In the genomic region with DNA sequence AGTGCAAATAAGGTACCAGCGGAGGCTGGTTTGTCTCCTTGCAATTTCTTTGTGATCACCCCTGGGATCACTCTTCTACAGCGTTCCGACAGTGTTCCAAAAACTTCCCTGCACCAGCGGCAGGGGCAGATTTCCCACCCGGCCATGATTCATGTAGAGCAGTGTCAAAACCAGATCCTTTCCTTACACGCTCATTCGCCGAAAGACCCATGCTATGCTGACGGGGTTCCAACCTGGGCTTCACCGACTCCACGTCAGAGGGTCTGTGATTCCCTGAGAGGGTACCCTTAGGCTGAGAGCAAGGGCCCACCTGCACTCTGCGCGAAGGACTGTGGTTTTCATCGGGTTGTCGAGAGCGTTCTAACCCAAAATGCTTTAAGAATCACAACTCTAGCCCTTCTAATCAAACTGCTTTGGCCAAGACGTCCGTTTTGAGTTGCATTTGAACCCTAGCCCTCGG, we compare ENCODE assay signal across 1 cellular context.
TF ChIP-seq lines count a peak whose summit lies in the region.

No MANE protein-coding gene starts in this region.

TF ChIP-seq in HepG2, 621 proteins besides CTCF, POLR2A, EP300 and RAD21 (continued from another document and continues in another):
- TF ChIP-seq, protein P1, sequence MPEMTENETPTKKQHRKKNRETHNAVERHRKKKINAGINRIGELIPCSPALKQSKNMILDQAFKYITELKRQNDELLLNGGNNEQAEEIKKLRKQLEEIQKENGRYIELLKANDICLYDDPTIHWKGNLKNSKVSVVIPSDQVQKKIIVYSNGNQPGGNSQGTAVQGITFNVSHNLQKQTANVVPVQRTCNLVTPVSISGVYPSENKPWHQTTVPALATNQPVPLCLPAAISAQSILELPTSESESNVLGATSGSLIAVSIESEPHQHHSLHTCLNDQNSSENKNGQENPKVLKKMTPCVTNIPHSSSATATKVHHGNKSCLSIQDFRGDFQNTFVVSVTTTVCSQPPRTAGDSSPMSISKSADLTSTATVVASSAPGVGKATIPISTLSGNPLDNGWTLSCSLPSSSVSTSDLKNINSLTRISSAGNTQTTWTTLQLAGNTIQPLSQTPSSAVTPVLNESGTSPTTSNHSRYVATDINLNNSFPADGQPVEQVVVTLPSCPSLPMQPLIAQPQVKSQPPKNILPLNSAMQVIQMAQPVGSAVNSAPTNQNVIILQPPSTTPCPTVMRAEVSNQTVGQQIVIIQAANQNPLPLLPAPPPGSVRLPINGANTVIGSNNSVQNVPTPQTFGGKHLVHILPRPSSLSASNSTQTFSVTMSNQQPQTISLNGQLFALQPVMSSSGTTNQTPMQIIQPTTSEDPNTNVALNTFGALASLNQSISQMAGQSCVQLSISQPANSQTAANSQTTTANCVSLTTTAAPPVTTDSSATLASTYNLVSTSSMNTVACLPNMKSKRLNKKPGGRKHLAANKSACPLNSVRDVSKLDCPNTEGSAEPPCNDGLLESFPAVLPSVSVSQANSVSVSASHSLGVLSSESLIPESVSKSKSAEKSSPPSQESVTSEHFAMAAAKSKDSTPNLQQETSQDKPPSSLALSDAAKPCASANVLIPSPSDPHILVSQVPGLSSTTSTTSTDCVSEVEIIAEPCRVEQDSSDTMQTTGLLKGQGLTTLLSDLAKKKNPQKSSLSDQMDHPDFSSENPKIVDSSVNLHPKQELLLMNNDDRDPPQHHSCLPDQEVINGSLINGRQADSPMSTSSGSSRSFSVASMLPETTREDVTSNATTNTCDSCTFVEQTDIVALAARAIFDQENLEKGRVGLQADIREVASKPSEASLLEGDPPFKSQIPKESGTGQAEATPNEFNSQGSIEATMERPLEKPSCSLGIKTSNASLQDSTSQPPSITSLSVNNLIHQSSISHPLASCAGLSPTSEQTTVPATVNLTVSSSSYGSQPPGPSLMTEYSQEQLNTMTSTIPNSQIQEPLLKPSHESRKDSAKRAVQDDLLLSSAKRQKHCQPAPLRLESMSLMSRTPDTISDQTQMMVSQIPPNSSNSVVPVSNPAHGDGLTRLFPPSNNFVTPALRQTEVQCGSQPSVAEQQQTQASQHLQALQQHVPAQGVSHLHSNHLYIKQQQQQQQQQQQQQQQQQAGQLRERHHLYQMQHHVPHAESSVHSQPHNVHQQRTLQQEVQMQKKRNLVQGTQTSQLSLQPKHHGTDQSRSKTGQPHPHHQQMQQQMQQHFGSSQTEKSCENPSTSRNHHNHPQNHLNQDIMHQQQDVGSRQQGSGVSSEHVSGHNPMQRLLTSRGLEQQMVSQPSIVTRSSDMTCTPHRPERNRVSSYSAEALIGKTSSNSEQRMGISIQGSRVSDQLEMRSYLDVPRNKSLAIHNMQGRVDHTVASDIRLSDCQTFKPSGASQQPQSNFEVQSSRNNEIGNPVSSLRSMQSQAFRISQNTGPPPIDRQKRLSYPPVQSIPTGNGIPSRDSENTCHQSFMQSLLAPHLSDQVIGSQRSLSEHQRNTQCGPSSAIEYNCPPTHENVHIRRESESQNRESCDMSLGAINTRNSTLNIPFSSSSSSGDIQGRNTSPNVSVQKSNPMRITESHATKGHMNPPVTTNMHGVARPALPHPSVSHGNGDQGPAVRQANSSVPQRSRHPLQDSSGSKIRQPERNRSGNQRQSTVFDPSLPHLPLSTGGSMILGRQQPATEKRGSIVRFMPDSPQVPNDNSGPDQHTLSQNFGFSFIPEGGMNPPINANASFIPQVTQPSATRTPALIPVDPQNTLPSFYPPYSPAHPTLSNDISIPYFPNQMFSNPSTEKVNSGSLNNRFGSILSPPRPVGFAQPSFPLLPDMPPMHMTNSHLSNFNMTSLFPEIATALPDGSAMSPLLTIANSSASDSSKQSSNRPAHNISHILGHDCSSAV (CRISPR knock-in tag; IDR thresholded peaks at IDR 0.05; ENCODE audit: borderline replicate concordance), result no peak
- TF ChIP-seq GATAD1 (CRISPR knock-in tag; IDR thresholded peaks at IDR 0.05) (no peak), FLYWCH1 (CRISPR knock-in tag; IDR thresholded peaks at IDR 0.05) (no peak), SMARCE1 (IDR thresholded peaks at IDR 0.05; ENCODE audit: borderline replicate concordance) (no peak), ZNF598 (CRISPR knock-in tag; IDR thresholded peaks at IDR 0.05; ENCODE audit: borderline replicate concordance) (no peak; the same call in 1 of the 2 replicates), MEIS1 (CRISPR knock-in tag; IDR thresholded peaks at IDR 0.05; ENCODE audit: borderline replicate concordance) (no peak), HNRNPK (IDR thresholded peaks at IDR 0.05; ENCODE audit: low read depth, low read length, poor library complexity, severe bottlenecking) (no peak), LCORL (IDR thresholded peaks at IDR 0.05) (no peak), LCORL (CRISPR knock-in tag; IDR thresholded peaks at IDR 0.05) (no peak; the same call in 1 of the 2 replicates), ZBTB38 (CRISPR knock-in tag; IDR thresholded peaks at IDR 0.05) (peak; percentile 74; the same call in 1 of the 2 replicates), SMARCC2 (IDR thresholded peaks at IDR 0.05) (no peak), NFKBIZ (CRISPR knock-in tag; IDR thresholded peaks at IDR 0.05) (no peak), TCF7 (IDR thresholded peaks at IDR 0.05; ENCODE audit: low read depth) (no peak), WIZ (CRISPR knock-in tag; IDR thresholded peaks at IDR 0.05) (0 out of 2 replicates have a peak, but pooled peaks have one; percentile 49), ZFYVE20 (CRISPR knock-in tag; IDR thresholded peaks at IDR 0.05; ENCODE audit: borderline replicate concordance, low read depth) (no peak), CHD4 (IDR thresholded peaks at IDR 0.05; ENCODE audit: borderline replicate concordance, low read length) (peak; percentile 77; the same call in 1 of the 2 replicates), ZFP36 (IDR thresholded peaks at IDR 0.05; ENCODE audit: borderline replicate concordance, low read depth, low read length, partially characterized antibody) (no peak), ZNF331 (CRISPR knock-in tag; IDR thresholded peaks at IDR 0.05) (no peak), ZNF431 (CRISPR knock-in tag; IDR thresholded peaks at IDR 0.05; ENCODE audit: borderline replicate concordance, low read depth) (no peak), ZNF343 (CRISPR knock-in tag; IDR thresholded peaks at IDR 0.05) (peak; percentile 83; the same call in 1 of the 2 replicates), SIX1 (CRISPR knock-in tag; IDR thresholded peaks at IDR 0.05; ENCODE audit: borderline replicate concordance) (no peak), KAT7 (CRISPR knock-in tag; IDR thresholded peaks at IDR 0.05; ENCODE audit: borderline replicate concordance) (peak; percentile 3; the same call in 1 of the 2 replicates), HNF1A (IDR thresholded peaks at IDR 0.05; ENCODE audit: low read depth) (no peak), HNF1A (CRISPR knock-in tag; IDR thresholded peaks at IDR 0.05; ENCODE audit: borderline replicate concordance) (0 out of 2 replicates have a peak, but pooled peaks have one; percentile 3), GZF1 (CRISPR knock-in tag; IDR thresholded peaks at IDR 0.05) (no peak), ZNF337 (CRISPR knock-in tag; IDR thresholded peaks at IDR 0.05; ENCODE audit: borderline replicate concordance, low read depth) (no peak), GATAD2A (CRISPR knock-in tag; IDR thresholded peaks at IDR 0.05) (no peak), ZFP36L1 (CRISPR knock-in tag; IDR thresholded peaks at IDR 0.05) (0 out of 2 replicates have a peak, but pooled peaks have one; percentile 20), HNF4G (IDR thresholded peaks at IDR 0.05; ENCODE audit: borderline replicate concordance, low read depth, low read length) (no peak), HNF4G (CRISPR knock-in tag; IDR thresholded peaks at IDR 0.05; ENCODE audit: borderline replicate concordance, low read depth) (no peak), ZNF605 (CRISPR knock-in tag; IDR thresholded peaks at IDR 0.05) (no peak), ZNF335 (CRISPR knock-in tag; IDR thresholded peaks at IDR 0.05) (no peak), ZNF280B (CRISPR knock-in tag; IDR thresholded peaks at IDR 0.05; ENCODE audit: borderline replicate concordance) (no peak), ZNF670 (CRISPR knock-in tag; IDR thresholded peaks at IDR 0.05; ENCODE audit: borderline replicate concordance) (no peak), MATR3 (CRISPR knock-in tag; IDR thresholded peaks at IDR 0.05) (no peak), MEIS2 (CRISPR knock-in tag; IDR thresholded peaks at IDR 0.05) (peak; percentile 29; the same call in 1 of the 2 replicates), ZNF720 (CRISPR knock-in tag; IDR thresholded peaks at IDR 0.05) (no peak), ZNF333 (CRISPR knock-in tag; IDR thresholded peaks at IDR 0.05; ENCODE audit: borderline replicate concordance) (no peak)
- TF ChIP-seq, protein P2, sequence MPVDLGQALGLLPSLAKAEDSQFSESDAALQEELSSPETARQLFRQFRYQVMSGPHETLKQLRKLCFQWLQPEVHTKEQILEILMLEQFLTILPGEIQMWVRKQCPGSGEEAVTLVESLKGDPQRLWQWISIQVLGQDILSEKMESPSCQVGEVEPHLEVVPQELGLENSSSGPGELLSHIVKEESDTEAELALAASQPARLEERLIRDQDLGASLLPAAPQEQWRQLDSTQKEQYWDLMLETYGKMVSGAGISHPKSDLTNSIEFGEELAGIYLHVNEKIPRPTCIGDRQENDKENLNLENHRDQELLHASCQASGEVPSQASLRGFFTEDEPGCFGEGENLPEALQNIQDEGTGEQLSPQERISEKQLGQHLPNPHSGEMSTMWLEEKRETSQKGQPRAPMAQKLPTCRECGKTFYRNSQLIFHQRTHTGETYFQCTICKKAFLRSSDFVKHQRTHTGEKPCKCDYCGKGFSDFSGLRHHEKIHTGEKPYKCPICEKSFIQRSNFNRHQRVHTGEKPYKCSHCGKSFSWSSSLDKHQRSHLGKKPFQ (CRISPR knock-in tag; IDR thresholded peaks at IDR 0.05; ENCODE audit: insufficient replicate concordance), result peak; percentile 49
- TF ChIP-seq, protein P3, sequence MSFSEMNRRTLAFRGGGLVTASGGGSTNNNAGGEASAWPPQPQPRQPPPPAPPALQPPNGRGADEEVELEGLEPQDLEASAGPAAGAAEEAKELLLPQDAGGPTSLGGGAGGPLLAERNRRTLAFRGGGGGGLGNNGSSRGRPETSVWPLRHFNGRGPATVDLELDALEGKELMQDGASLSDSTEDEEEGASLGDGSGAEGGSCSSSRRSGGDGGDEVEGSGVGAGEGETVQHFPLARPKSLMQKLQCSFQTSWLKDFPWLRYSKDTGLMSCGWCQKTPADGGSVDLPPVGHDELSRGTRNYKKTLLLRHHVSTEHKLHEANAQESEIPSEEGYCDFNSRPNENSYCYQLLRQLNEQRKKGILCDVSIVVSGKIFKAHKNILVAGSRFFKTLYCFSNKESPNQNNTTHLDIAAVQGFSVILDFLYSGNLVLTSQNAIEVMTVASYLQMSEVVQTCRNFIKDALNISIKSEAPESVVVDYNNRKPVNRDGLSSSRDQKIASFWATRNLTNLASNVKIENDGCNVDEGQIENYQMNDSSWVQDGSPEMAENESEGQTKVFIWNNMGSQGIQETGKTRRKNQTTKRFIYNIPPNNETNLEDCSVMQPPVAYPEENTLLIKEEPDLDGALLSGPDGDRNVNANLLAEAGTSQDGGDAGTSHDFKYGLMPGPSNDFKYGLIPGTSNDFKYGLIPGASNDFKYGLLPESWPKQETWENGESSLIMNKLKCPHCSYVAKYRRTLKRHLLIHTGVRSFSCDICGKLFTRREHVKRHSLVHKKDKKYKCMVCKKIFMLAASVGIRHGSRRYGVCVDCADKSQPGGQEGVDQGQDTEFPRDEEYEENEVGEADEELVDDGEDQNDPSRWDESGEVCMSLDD (CRISPR knock-in tag; IDR thresholded peaks at IDR 0.05; ENCODE audit: borderline replicate concordance), result no peak
